ENCODE assay signal across 8 cellular contexts in the genomic region with DNA sequence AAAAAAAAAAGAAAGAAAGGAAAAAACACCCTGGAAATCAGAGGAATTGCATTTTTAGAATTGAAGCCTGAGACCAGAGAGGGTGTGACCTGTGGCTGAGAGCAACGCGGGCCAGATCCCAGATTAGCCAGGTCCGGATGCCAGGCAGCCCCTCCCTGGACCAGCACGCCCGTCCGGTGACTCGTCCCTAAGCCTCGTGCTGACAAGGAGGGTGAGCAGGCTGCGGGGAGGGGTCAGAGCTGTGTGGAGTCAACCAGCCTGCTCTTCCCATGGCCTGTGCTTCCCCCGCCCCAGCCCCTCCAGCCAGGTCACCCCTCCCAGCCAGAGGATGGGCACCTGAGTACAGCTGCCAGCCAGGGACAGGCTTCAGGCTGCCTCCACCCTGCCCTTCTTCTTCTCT. TPM values are rescaled to one million over a fixed set of nuclear protein-coding genes. Genes with fewer than 3 reads are reported as not detected.
DNase-seq lines count a peak whose midpoint lies in the region; ATAC-seq and TF ChIP-seq lines count a peak whose summit lies in the region.

No MANE protein-coding gene starts in this region.

- TF ChIP-seq CTCF in ascending aorta (IDR thresholded peaks at IDR 0.05) (no peak), tibial artery (IDR thresholded peaks at IDR 0.05) (no peak)

- H3K4me1 ChIP-seq in CD8-positive, alpha-beta memory T cell (ENCODE audit: insufficient read depth, low read length), result peaks cover 34% of the 10 kb centered on the region
- H3K4me1 ChIP-seq in ascending aorta, result peaks cover 17 to 26% of the 10 kb centered on the region in 2 donors
- peaks cover 6 to 37% (median 32%) of the 10 kb centered on the region in 4 donors for H3K4me1 ChIP-seq in tibial artery

- H3K27me3 ChIP-seq in CD8-positive, alpha-beta memory T cell (ENCODE audit: insufficient read depth, low read length, poor library complexity, severe bottlenecking), result no peaks in the 10 kb centered on the region
- H3K27me3 ChIP-seq in ascending aorta (no peaks in the 10 kb centered on the region), tibial artery (no peaks in the 10 kb centered on the region)

- no peaks in the 10 kb centered on the region for H3K9me3 Mint-ChIP-seq in CD8-positive, alpha-beta memory T cell

- peaks cover 0 to 1% (median 0%) of the 10 kb centered on the region in 3 donors for H3K36me3 Mint-ChIP-seq in CD8-positive, alpha-beta memory T cell

- no peaks in the 10 kb centered on the region for H3K9me3 ChIP-seq in CD8-positive, alpha-beta memory T cell (ENCODE audit: low read length)
- H3K9me3 ChIP-seq in ascending aorta (no peaks in the 10 kb centered on the region), tibial artery (no peaks in the 10 kb centered on the region)

- peak overlapping the region in 6 of 7 donors; percentile 61 to 83 (median 79) for H3K4me3 Mint-ChIP-seq in CD8-positive, alpha-beta memory T cell

- POLR2A ChIA-PET in CD8-positive, alpha-beta memory T cell (lab: Charles Lee), result no interaction called here

- H3K27me3 Mint-ChIP-seq in CD8-positive, alpha-beta memory T cell, result peaks cover 0 to 2% of the 10 kb centered on the region in 2 donors

- peak overlapping the region in 7 of 8 donors; percentile 61 to 95 (median 82) for H3K27ac Mint-ChIP-seq in CD8-positive, alpha-beta memory T cell

- intact Hi-C loops in ascending aorta (cut with DNase I), result loop anchor here (5.0 kb wide), 2 partner anchors 92 to 108 kb away; partner anchors contain the start of genes XRCC3 and ZFYVE21
- intact Hi-C loops in left colon (cut with DNase I, micrococcal nuclease), result loop anchor here in 1 of 2 donors (10.0 kb wide), 1 partner anchor 50 kb away; no protein-coding TSS in a partner anchor
- intact Hi-C loops in tibial artery (cut with DNase I; ENCODE audit: low total_unique reads), result loop anchor here (5.0 kb wide), 3 partner anchors 63 to 1308 kb away; partner anchors contain the start of genes BAG5, COA8, XRCC3 and ZFYVE21

- CTCF ChIA-PET in CD8-positive, alpha-beta memory T cell (lab: Charles Lee), result no interaction called here

- no peak overlapping the region for H3K27ac ChIP-seq in CD8-positive, alpha-beta memory T cell (ENCODE audit: low read depth, low read length)
- H3K27ac ChIP-seq in ascending aorta (peak overlapping the region; percentile 96 to 99), tibial artery (peak overlapping the region; percentile 66 to 99)

- peaks cover 11 to 24% (median 19%) of the 10 kb centered on the region in 3 donors for H3K4me1 Mint-ChIP-seq in CD8-positive, alpha-beta memory T cell

- ATAC-seq in left colon (peak; percentile 16), HG02970 (IDR thresholded peaks at IDR 0.05; ENCODE audit: low FRiP score, unreplicated experiment) (no peak)

- H3K4me3 ChIP-seq in CD8-positive, alpha-beta memory T cell (ENCODE audit: low read length), result peak overlapping the region; percentile 49
- H3K4me3 ChIP-seq in ascending aorta (peak overlapping the region in 1 of 2 donors; percentile 12), tibial artery (no peak overlapping the region)

- no peaks in the 10 kb centered on the region for H3K36me3 ChIP-seq in CD8-positive, alpha-beta memory T cell (ENCODE audit: insufficient read depth, low read length)
- H3K36me3 ChIP-seq in ascending aorta, result no peaks in the 10 kb centered on the region
- H3K36me3 ChIP-seq in tibial artery, result peaks cover 0 to 7% (median 0%) of the 10 kb centered on the region in 3 donors

- DNase-seq in CD8-positive, alpha-beta memory T cell, result peak in 1 of 5 donors; percentile 47
- DNase-seq in NCI-H510A (lab: John Stamatoyannopoulos, UW) (peak; percentile 54), ascending aorta (ENCODE audit: low spot score in 2 of 2) (peak; percentile 54 to 94), left colon (peak; percentile 61 to 78), tibial artery (peak; percentile 84 to 92), NCI-H1930 (lab: John Stamatoyannopoulos, UW) (no peak), NCI-H526 (lab: John Stamatoyannopoulos, UW) (no peak)

RNA-seq across cellular contexts. Expression of gene KLC1, which starts 4.2 kb away (rescaled TPM):
- total RNA-seq in CD8-positive, alpha-beta memory T cell, result 100 to 1,000 TPM; 141 to 143 TPM
- polyA plus RNA-seq in CD8-positive, alpha-beta memory T cell, result 92.0 TPM
- 302 TPM for total RNA-seq in ascending aorta
- 10 to 100 TPM; 83.6 to 88.0 TPM for total RNA-seq in left colon

Comparison
In these comparisons a context has a peak if more than half of its experiments do, and no peak if none do; other contexts are left out.
1. DNase-seq: peak in NCI-H510A (single experiment), ascending aorta (2 of 2), left colon (2 of 2) and tibial artery (2 of 2); none in NCI-H1930 (0 of 2) and NCI-H526 (0 of 2).